27 cellular contexts compared by ENCODE assay signal in genomic region chr5:58239731-58240130, GRCh38.
A peak's percentile ranks its signal among the peaks of the same experiment; 100 is the strongest.
DNase-seq lines count a peak whose midpoint lies in the region; TF ChIP-seq lines count a peak whose summit lies in the region.
"Had no signal": no experiment of that assay in that cellular context is flagged by ENCODE, and none has a peak within 500 bp of the region (broad histone marks: within the 10 kb centered on the region; RNA-seq: fewer than 3 reads in every experiment).

No MANE protein-coding gene starts in this region.

- no peaks in the 10 kb centered on the region for H3K9me3 ChIP-seq in parathyroid adenoma (ENCODE audit: control insufficient read depth, low read length)
- no peaks in the 10 kb centered on the region for H3K9me3 ChIP-seq in OCI-LY7 (ENCODE audit: low read length)
- H3K9me3 ChIP-seq: adrenal gland, colonic mucosa, esophagus muscularis mucosa, testis had no signal

- H3K36me3 ChIP-seq in brain microvascular endothelial cell (replicated peaks) (no peaks in the 10 kb centered on the region), parathyroid adenoma (ENCODE audit: control insufficient read depth, insufficient read depth, low read length) (no peaks in the 10 kb centered on the region), OCI-LY7 (ENCODE audit: insufficient read depth, low read length) (no peaks in the 10 kb centered on the region)
- H3K36me3 ChIP-seq: adrenal gland, colonic mucosa, esophagus muscularis mucosa had no signal

- no peaks in the 10 kb centered on the region for H3K9me2 ChIP-seq in OCI-LY7 (ENCODE audit: insufficient read depth, low read length)

- H3K4me2 ChIP-seq in parathyroid adenoma (ENCODE audit: low read length) (peak overlapping the region; percentile 21), OCI-LY7 (ENCODE audit: low read length) (no peak overlapping the region)
- H3K4me2 ChIP-seq: GM23338 had no signal

- DNase-seq in DMS53 treated with DMSO at 0.1 percent for 48 hours (lab: John Stamatoyannopoulos, UW; ENCODE audit: unreplicated experiment): peak; percentile 39
- DNase-seq in NCI-H460 (ENCODE audit: extremely low read depth, low read depth): peak; percentile 48
- no peak for DNase-seq in brain microvascular endothelial cell
- no peak for DNase-seq in OCI-LY7 (ENCODE audit: low spot score)
- no peak for DNase-seq in AG08395 (ENCODE audit: low spot score)
- DNase-seq in 8988T: no peak
- DNase-seq in NCI-H510A treated with DMSO at 0.1 percent for 48 hours (lab: John Stamatoyannopoulos, UW): no peak
- DNase-seq: activated CD4-positive, alpha-beta T cell treated with anti-CD3 and anti-CD28 coated beads, Interleukin-2, amount 10 ng/mL, durations not matched to agents 7 days and 5 days; activated naive CD4-positive, alpha-beta T cell; activated T-cell treated with anti-CD3 and anti-CD28 coated beads, Interleukin-2, amount 50 U/mL, for 72 hours; adrenal gland; CD8-positive, alpha-beta T cell; colonic mucosa; effector memory CD8-positive, alpha-beta T cell; foreskin melanocyte; mesendoderm; naive B cell; NCI-H1092; NCI-H1694 treated with DMSO at 0.1 percent for 48 hours; NCI-H524; nucleus accumbens; RPMI8226; stimulated activated naive CD4-positive, alpha-beta T cell treated with Interleukin-2 at 50 U/mL for 16 hours; testis had no signal

- no peaks in the 10 kb centered on the region for H4K20me1 ChIP-seq in OCI-LY7 (ENCODE audit: insufficient read depth, low read length)

- H3K27ac ChIP-seq in brain microvascular endothelial cell: peak overlapping the region; percentile 30
- H3K27ac ChIP-seq in parathyroid adenoma: no peak overlapping the region
- H3K27ac ChIP-seq in OCI-LY7 (ENCODE audit: low read depth, low read length, poor library complexity, severe bottlenecking): no peak overlapping the region
- H3K27ac ChIP-seq: adrenal gland, colonic mucosa, esophagus muscularis mucosa, testis had no signal

- TF ChIP-seq CTCF in brain microvascular endothelial cell (IDR thresholded peaks at IDR 0.05; ENCODE audit: low read depth, low read length, missing control alignments) (no peak), parathyroid adenoma (IDR thresholded peaks at IDR 0.05) (no peak), OCI-LY7 (conservative IDR thresholded peaks at IDR 0.05; ENCODE audit: low read length) (no peak)

- no peaks in the 10 kb centered on the region for H3K79me2 ChIP-seq in parathyroid adenoma
- H3K79me2 ChIP-seq in OCI-LY7 (ENCODE audit: insufficient read depth, low read depth, low read length): no peaks in the 10 kb centered on the region

- H3K4me1 ChIP-seq in parathyroid adenoma (peaks cover 3% of the 10 kb centered on the region), OCI-LY7 (ENCODE audit: insufficient read depth, low read length, poor library complexity, severe bottlenecking) (no peaks in the 10 kb centered on the region)
- H3K4me1 ChIP-seq: adrenal gland, colonic mucosa, esophagus muscularis mucosa, testis had no signal

- no peaks in the 10 kb centered on the region for H3K27me3 ChIP-seq in brain microvascular endothelial cell (replicated peaks)
- no peaks in the 10 kb centered on the region for H3K27me3 ChIP-seq in parathyroid adenoma (ENCODE audit: control insufficient read depth, insufficient read depth, low read length)
- H3K27me3 ChIP-seq: adrenal gland, colonic mucosa, esophagus muscularis mucosa, testis had no signal

- intact Hi-C loops in OCI-LY7 (cut with micrococcal nuclease; ENCODE audit: unreplicated experiment): no loop called here

- H2AFZ ChIP-seq in parathyroid adenoma: peak overlapping the region; percentile 35
- H2AFZ ChIP-seq in OCI-LY7 (ENCODE audit: low read length): no peak overlapping the region
- H2AFZ ChIP-seq: GM23338 had no signal

- POLR2A ChIA-PET in OCI-LY7 (lab: Charles Lee): interaction anchor here (0.6 kb wide), 1 partner anchor 11 kb away, joined by 3 read pairs; no protein-coding TSS in a partner anchor

- H3K4me3 ChIP-seq in brain microvascular endothelial cell (ENCODE audit: low read depth, low read length) (no peak overlapping the region), parathyroid adenoma (ENCODE audit: low read depth, low read length) (no peak overlapping the region), OCI-LY7 (ENCODE audit: low read depth, low read length, poor library complexity, severe bottlenecking) (no peak overlapping the region)
- H3K4me3 ChIP-seq: adrenal gland, colonic mucosa, esophagus muscularis mucosa, GM23338, testis had no signal

- BruUV-seq in OCI-LY7 (replicated peaks; lab: Mats Ljungman, UMichigan): no TSS peak

- CTCF ChIA-PET in OCI-LY7 (lab: Charles Lee; ENCODE audit: unreplicated experiment): no interaction called here

- no peak overlapping the region for H3K9ac ChIP-seq in parathyroid adenoma

- in situ Hi-C loops in brain microvascular endothelial cell (cut with HindIII; ENCODE audit: low pct_ligation_motif_present, low sequenced_read_pairs): no loop called here

Comparison
In these comparisons a context has a peak if more than half of its experiments do, and no peak if none do; other contexts are left out.
1. DNase-seq: peak in DMS53 treated with DMSO at 0.1 percent for 48 hours (single experiment) and NCI-H460 (single experiment); none in brain microvascular endothelial cell (single experiment), OCI-LY7 (single experiment), AG08395 (single experiment), 8988T (single experiment) and NCI-H510A treated with DMSO at 0.1 percent for 48 hours (single experiment).